In genomic region chr20:101975-102374, GRCh38 we compare ENCODE assay signal across 8 cellular contexts. TPM values are rescaled to one million over a fixed set of nuclear protein-coding genes. Genes with fewer than 3 reads are reported as not detected.
"Had no signal": no experiment of that assay in that cellular context is flagged by ENCODE, and none has a peak within 500 bp of the region (broad histone marks: within the 10 kb centered on the region; RNA-seq: fewer than 3 reads in every experiment).

No MANE protein-coding gene starts in this region.

- H3K4me3 ChIP-seq: K562 had no signal

- H3K27ac ChIP-seq: HL-60 had no signal

- ATAC-seq: HepG2, K562 had no signal

- DNase-seq: IMR-90, KBM-7, KG1 had no signal

RNA-seq across cellular contexts. Expression of gene DEFB125, which starts 14.5 kb away (rescaled TPM):
- total RNA-seq: HepG2, HT-29, HT1080, IMR-90, K562 had no signal

RNA-seq across cellular contexts. Expression of gene DEFB126, which starts 40.4 kb away (rescaled TPM):
- total RNA-seq: HepG2, HT-29, HT1080, IMR-90, K562 had no signal

RNA-seq across cellular contexts. Expression of gene DEFB127, which starts 55.3 kb away (rescaled TPM):
- total RNA-seq: HepG2, HT-29, HT1080, IMR-90, K562 had no signal
